ENCODE assay signal across 1 cellular context in the genomic region with DNA sequence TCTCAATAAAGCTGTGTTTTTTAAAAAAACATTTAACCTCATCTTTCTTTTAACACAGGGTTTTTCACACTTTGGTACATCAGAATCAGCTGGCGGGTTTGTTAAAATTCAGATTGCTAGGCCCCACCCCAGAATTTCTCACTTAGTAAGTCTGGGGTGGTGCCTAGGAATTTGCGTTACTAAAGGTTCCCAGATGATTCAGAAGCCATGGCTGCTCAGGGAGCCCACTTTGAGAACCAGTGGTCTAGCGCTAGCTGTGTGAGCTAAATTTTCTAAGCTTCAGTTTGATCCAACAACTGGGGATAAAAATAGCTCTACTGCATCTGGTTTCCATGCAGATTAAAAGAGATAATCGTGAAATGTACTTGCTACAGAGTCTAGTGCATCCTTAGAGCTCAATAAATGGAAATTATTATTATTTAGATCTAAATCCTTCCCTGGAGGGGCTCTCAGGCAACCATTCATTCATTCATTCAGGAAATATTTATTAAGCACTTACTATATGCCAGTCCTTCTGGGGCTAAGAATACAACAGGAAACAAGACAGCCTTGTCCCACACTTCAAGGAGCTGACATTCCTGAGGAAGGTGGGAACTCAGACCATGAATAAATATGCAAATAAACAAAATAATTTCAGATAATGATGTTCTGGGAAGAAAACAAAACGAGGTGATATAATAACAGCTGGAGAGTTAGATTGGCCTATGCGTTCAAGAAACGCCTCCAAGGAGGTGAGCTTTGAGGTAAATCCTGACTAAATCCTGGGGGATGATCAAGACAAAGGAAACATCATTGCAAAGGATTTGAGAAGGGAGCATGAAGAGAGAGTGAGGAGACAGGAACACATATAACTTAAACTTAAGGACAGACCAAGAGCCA.
TF ChIP-seq lines count a peak whose summit lies in the region.

No MANE protein-coding gene starts in this region.

TF ChIP-seq in A549, 52 proteins besides CTCF, POLR2A, EP300 and RAD21:
- TF ChIP-seq SREBF2 (IDR thresholded peaks at IDR 0.05) (no peak), CHD4 (IDR thresholded peaks at IDR 0.05; ENCODE audit: borderline replicate concordance) (peak; percentile 57; the same call in 1 of the 2 replicates)
TF ChIP-seq in A549: peak in this region for 1.
